Comparison of ENCODE assay signal across 2 cellular contexts in genomic region chr1:150268342-150268705, GRCh38.
TF ChIP-seq lines count a peak whose summit lies in the region.

No MANE protein-coding gene starts in this region.

TF ChIP-seq in GM12891, 5 proteins besides CTCF, POLR2A, EP300 and RAD21:
- no peak for TF ChIP-seq SPI1 (IDR thresholded peaks at IDR 0.05; ENCODE audit: low read depth, low read length)
- TF ChIP-seq PAX5 (IDR thresholded peaks at IDR 0.05; ENCODE audit: insufficient read depth, low read length, severe bottlenecking), result no peak
- no peak for TF ChIP-seq TAF1 (IDR thresholded peaks at IDR 0.05; ENCODE audit: low read depth, low read length)
- TF ChIP-seq POLR2AphosphoS5 (IDR thresholded peaks at IDR 0.05; ENCODE audit: low read depth, low read length), result no peak
- TF ChIP-seq POU2F2 (IDR thresholded peaks at IDR 0.05; ENCODE audit: low read depth, low read length), result no peak
TF ChIP-seq in GM12891: peak in this region for 0.

TF ChIP-seq in HepG2, 621 proteins besides CTCF, POLR2A, EP300 and RAD21:
- TF ChIP-seq ATAD3A (CRISPR knock-in tag; IDR thresholded peaks at IDR 0.05), result 0 out of 2 replicates have a peak, but pooled peaks have one; percentile 61
- 0 out of 2 replicates have a peak, but pooled peaks have one; percentile 11 for TF ChIP-seq MTERF4 (CRISPR knock-in tag; IDR thresholded peaks at IDR 0.05)
- 0 out of 2 replicates have a peak, but pooled peaks have one; percentile 58 for TF ChIP-seq KLF13 (CRISPR knock-in tag; IDR thresholded peaks at IDR 0.05)
- no peak for TF ChIP-seq ZNF343 (CRISPR knock-in tag; IDR thresholded peaks at IDR 0.05)
- TF ChIP-seq MNT (IDR thresholded peaks at IDR 0.05), result no peak
- TF ChIP-seq ZBTB4 (CRISPR knock-in tag; IDR thresholded peaks at IDR 0.05; ENCODE audit: borderline replicate concordance), result 0 out of 2 replicates have a peak, but pooled peaks have one; percentile 52
- TF ChIP-seq ZNF558 (CRISPR knock-in tag; IDR thresholded peaks at IDR 0.05; ENCODE audit: borderline replicate concordance), result 0 out of 2 replicates have a peak, but pooled peaks have one; percentile 54
- no peak for TF ChIP-seq HDAC6 (IDR thresholded peaks at IDR 0.05; ENCODE audit: low read depth, low read length)
- TF ChIP-seq PAX8 (CRISPR knock-in tag; IDR thresholded peaks at IDR 0.05; ENCODE audit: borderline replicate concordance), result peak; percentile 61; the same call in 1 of the 2 replicates
- TF ChIP-seq ARNTL (CRISPR knock-in tag; IDR thresholded peaks at IDR 0.05), result 0 out of 2 replicates have a peak, but pooled peaks have one; percentile 28
- no peak for TF ChIP-seq ZNF646 (CRISPR knock-in tag; IDR thresholded peaks at IDR 0.05)
- no peak for TF ChIP-seq PRPF4 (IDR thresholded peaks at IDR 0.05; ENCODE audit: low read depth, low read length, poor library complexity, severe bottlenecking)
- TF ChIP-seq ZKSCAN5 (CRISPR knock-in tag; IDR thresholded peaks at IDR 0.05), result 0 out of 2 replicates have a peak, but pooled peaks have one; percentile 20
- TF ChIP-seq ZNF569 (CRISPR knock-in tag; IDR thresholded peaks at IDR 0.05; ENCODE audit: borderline replicate concordance), result no peak
- TF ChIP-seq SRY (CRISPR knock-in tag; IDR thresholded peaks at IDR 0.05), result peak; percentile 61; the same call in 1 of the 2 replicates
- 0 out of 2 replicates have a peak, but pooled peaks have one; percentile 25 for TF ChIP-seq BORCS8-MEF2B (CRISPR knock-in tag; IDR thresholded peaks at IDR 0.05)
- TF ChIP-seq SNAPC4 (CRISPR knock-in tag; IDR thresholded peaks at IDR 0.05), result 0 out of 2 replicates have a peak, but pooled peaks have one; percentile 21
- TF ChIP-seq ZNF776 (CRISPR knock-in tag; IDR thresholded peaks at IDR 0.05), result 0 out of 2 replicates have a peak, but pooled peaks have one; percentile 16
- TF ChIP-seq ZNF607 (CRISPR knock-in tag; IDR thresholded peaks at IDR 0.05; ENCODE audit: borderline replicate concordance), result peak; percentile 15; the same call in 1 of the 2 replicates
TF ChIP-seq in HepG2: peak in this region for 13.
